Comparison of ENCODE assay signal across 11 cellular contexts in the genomic region with DNA sequence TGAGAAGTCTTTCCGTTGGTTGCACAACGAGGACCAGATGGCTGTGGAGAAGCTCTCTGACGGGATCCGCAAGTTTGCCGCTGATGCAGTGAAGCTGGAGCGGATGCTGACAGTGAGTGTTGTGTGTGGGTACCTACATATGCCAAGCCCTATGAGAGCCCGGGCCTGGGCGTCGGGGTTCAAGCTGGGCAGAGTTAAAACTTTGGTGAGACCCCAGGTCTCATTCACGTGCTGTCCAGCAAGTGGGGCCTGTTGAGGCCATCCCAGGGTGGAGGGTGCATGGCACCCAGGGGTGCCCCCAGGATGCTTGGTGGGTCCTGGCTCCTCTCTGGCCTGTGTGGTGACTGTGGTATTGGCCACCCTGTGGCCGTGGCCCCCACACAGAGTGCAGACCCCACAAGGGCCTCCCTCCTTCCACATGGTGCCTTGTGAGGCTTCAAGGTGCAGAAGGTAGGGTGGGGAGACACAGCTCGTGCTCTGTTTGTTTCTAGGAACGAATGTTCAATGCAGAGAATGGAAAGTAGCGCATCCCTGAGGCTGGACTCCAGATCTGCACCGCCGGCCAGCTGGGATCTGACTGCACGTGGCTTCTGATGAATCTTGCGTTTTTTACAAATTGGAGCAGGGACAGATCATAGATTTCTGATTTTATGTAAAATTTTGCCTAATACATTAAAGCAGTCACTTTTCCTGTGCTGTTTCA. TPM values are rescaled to one million over a fixed set of nuclear protein-coding genes. Genes with fewer than 3 reads are reported as not detected.
A peak's percentile ranks its signal among the peaks of the same experiment; 100 is the strongest.
DNase-seq lines count a peak whose midpoint lies in the region; ATAC-seq, FAIRE-seq and TF ChIP-seq lines count a peak whose summit lies in the region.
"Had no signal": no experiment of that assay in that cellular context is flagged by ENCODE, and none has a peak within 500 bp of the region (broad histone marks: within the 10 kb centered on the region; RNA-seq: fewer than 3 reads in every experiment).

No MANE protein-coding gene starts in this region.

- H3K4me3 Mint-ChIP-seq in MCF 10A (ENCODE audit: unreplicated experiment), result no peak overlapping the region
- no peak overlapping the region for H3K4me3 Mint-ChIP-seq in H9
- H3K4me3 Mint-ChIP-seq: activated CD8-positive, alpha-beta T cell treated with anti-CD3 and anti-CD28 coated beads for 36 hours; stimulated activated effector memory CD8-positive, alpha-beta T cell treated with anti-CD3 and anti-CD28 coated beads, Interleukin-12 subunit alpha, Interleukin-12 subunit beta, amount 100 ng/mL, for 72 hours had no signal

- H3K14ac ChIP-seq in H9 (ENCODE audit: insufficient read depth, low read length), result no peak overlapping the region

- WGBS in H9 (ENCODE audit: extremely low coverage, insufficient read length, low lambda C conversion rate), result no CpG with 5 or more reads among the region's 18 CpGs

- DNase-seq in GM12891 (ENCODE audit: insufficient read length, low spot score), result no peak
- DNase-seq in NCI-H2171 (lab: John Stamatoyannopoulos, UW), result peak; percentile 14
- no peak for DNase-seq in left ventricle myocardium superior
- no peak for DNase-seq in MCF 10A (ENCODE audit: unreplicated experiment)
- DNase-seq in H9, result no peak
- no peak for DNase-seq in NCI-H345 treated with DMSO at 0.1 percent for 48 hours (lab: John Stamatoyannopoulos, UW; ENCODE audit: unreplicated experiment)
- DNase-seq: foreskin melanocyte had no signal

- no peak overlapping the region for H4K91ac ChIP-seq in H9 (ENCODE audit: insufficient read length, low read depth, low read length)

- no peak overlapping the region for H4K5ac ChIP-seq in H9 (ENCODE audit: insufficient read length, low read depth, low read length)

- no peak overlapping the region for H3K27ac ChIP-seq in H9 (ENCODE audit: insufficient read length, low read depth, low read length)

- no peaks in the 10 kb centered on the region for H3K79me1 ChIP-seq in H9 (ENCODE audit: insufficient read depth, low read depth, low read length, poor library complexity, severe bottlenecking)

- H4K20me1 ChIP-seq in H9 (ENCODE audit: control insufficient read depth, insufficient read depth, insufficient read length), result no peaks in the 10 kb centered on the region

- H2BK12ac ChIP-seq in H9 (ENCODE audit: insufficient read length, low read depth, low read length), result no peak overlapping the region

- H3K9me3 ChIP-seq in H9 (ENCODE audit: control insufficient read depth, low read depth, low read length), result no peaks in the 10 kb centered on the region
- H3K9me3 ChIP-seq: BE2C had no signal

- no TSS peak for BruUV-seq in MCF 10A (replicated peaks; lab: Mats Ljungman, UMichigan)

- no peak overlapping the region for H3K56ac ChIP-seq in H9 (ENCODE audit: insufficient read length, low read depth, low read length)

- intact Hi-C loops in left ventricle myocardium superior (cut with micrococcal nuclease) (no loop called here), MCF 10A (cut with micrococcal nuclease) (loop anchor here (5.0 kb wide), 1 partner anchor 33 kb away; the partner anchor contains the start of gene SLC25A22)

- no peak overlapping the region for H2AFZ ChIP-seq in H9 (ENCODE audit: low read length)

- H4K8ac ChIP-seq in H9 (replicated peaks; ENCODE audit: insufficient read length, low read depth, low read length), result no peak overlapping the region

- no peak overlapping the region for H3K23ac ChIP-seq in H9 (ENCODE audit: insufficient read length, low read depth, low read length)

- ATAC-seq in left ventricle myocardium superior, result peak; percentile 10

- H2BK5ac ChIP-seq in H9 (ENCODE audit: insufficient read length, low read length), result no peak overlapping the region

- no peak overlapping the region for H3K4ac ChIP-seq in H9 (ENCODE audit: low read depth, low read length)

- H3K9ac ChIP-seq in H9 (ENCODE audit: extremely low read depth, insufficient read length, low read length), result no peak overlapping the region

- no peak for TF ChIP-seq CTCF in MCF 10A (IDR thresholded peaks at IDR 0.05; ENCODE audit: unreplicated experiment)
- TF ChIP-seq CTCF in H9 (conservative IDR thresholded peaks at IDR 0.05), result no peak

- no peak overlapping the region for H2BK20ac ChIP-seq in H9 (ENCODE audit: low read depth, low read length, poor library complexity, severe bottlenecking)

- H3K36me3 Mint-ChIP-seq in MCF 10A (ENCODE audit: insufficient read depth, unreplicated experiment) (peaks cover 95% of the 10 kb centered on the region), H9 (ENCODE audit: insufficient read depth in 1 of 3, low read depth in 3 of 3) (peaks cover 28 to 73% (median 57%) of the 10 kb centered on the region in 3 experiments; a peak in 6 of 7 replicates)

- H3K4me1 ChIP-seq in H9 (ENCODE audit: insufficient read depth, low read length), result no peaks in the 10 kb centered on the region
- H3K4me1 ChIP-seq: BE2C had no signal

- no peaks in the 10 kb centered on the region for H3K27me3 ChIP-seq in H9 (ENCODE audit: insufficient read depth, low read length)
- H3K27me3 ChIP-seq: BE2C had no signal

- H2BK15ac ChIP-seq in H9 (ENCODE audit: low read depth, low read length), result no peak overlapping the region

- no peaks in the 10 kb centered on the region for H3K79me2 ChIP-seq in H9 (ENCODE audit: insufficient read depth, low read length)

- no peak overlapping the region for H3K18ac ChIP-seq in H9 (ENCODE audit: insufficient read length, low read depth, low read length)

- CTCF ChIA-PET in MCF 10A (lab: Yijun Ruan, JAX), result interaction anchor here (0.6 to 1.9 kb wide), 6 partner anchors 13 to 184 kb away, joined by 3 to 7 read pairs (median 4); no protein-coding TSS in a partner anchor

- POLR2A ChIA-PET in MCF 10A (lab: Yijun Ruan, JAX), result interaction anchor here (1.0 to 7.7 kb wide), 8 partner anchors 9 to 68 kb away, joined by 3 to 125 read pairs (median 8); partner anchors contain the start of genes DEAF1, GATD1, PIDD1 and PNPLA2

- no peak overlapping the region for H3T11ph ChIP-seq in H9 (ENCODE audit: low read length)

- H3K23me2 ChIP-seq in H9 (ENCODE audit: insufficient read length, low read depth, low read length, poor library complexity, severe bottlenecking), result no peaks in the 10 kb centered on the region

- H2BK120ac ChIP-seq in H9 (ENCODE audit: low read depth, low read length, poor library complexity, severe bottlenecking), result no peak overlapping the region

- H3K4me2 ChIP-seq in H9 (ENCODE audit: insufficient read depth, insufficient read length, low read length), result no peak overlapping the region

- FAIRE-seq in GM12891 (lab: Jason Lieb, UNC), result no peak
- FAIRE-seq: urothelium cell line had no signal

- H3K27me3 Mint-ChIP-seq in MCF 10A (ENCODE audit: insufficient read depth, unreplicated experiment), result no peaks in the 10 kb centered on the region
- H3K27me3 Mint-ChIP-seq in H9 (ENCODE audit: low read depth), result no peaks in the 10 kb centered on the region
- H3K27me3 Mint-ChIP-seq: activated CD8-positive, alpha-beta T cell treated with anti-CD3 and anti-CD28 coated beads for 36 hours had no signal

- TF ChIP-seq POLR2A in GM12891 (IDR thresholded peaks at IDR 0.05; ENCODE audit: low read depth, low read length), result no peak

- H3K9me3 Mint-ChIP-seq in MCF 10A (ENCODE audit: unreplicated experiment) (no peaks in the 10 kb centered on the region), H9 (no peaks in the 10 kb centered on the region)
- H3K9me3 Mint-ChIP-seq: activated CD8-positive, alpha-beta T cell treated with anti-CD3 and anti-CD28 coated beads for 36 hours; stimulated activated effector memory CD8-positive, alpha-beta T cell treated with anti-CD3 and anti-CD28 coated beads, Interleukin-12 subunit alpha, Interleukin-12 subunit beta, amount 100 ng/mL, for 72 hours had no signal

- H2AK5ac ChIP-seq in H9 (ENCODE audit: insufficient read length, low read length), result no peak overlapping the region

- H3K4me1 Mint-ChIP-seq in MCF 10A (ENCODE audit: insufficient read depth, unreplicated experiment) (peaks cover 16% of the 10 kb centered on the region), H9 (peaks cover 11 to 15% of the 10 kb centered on the region in 2 experiments)

- no peak overlapping the region for H3K27ac Mint-ChIP-seq in MCF 10A (ENCODE audit: low read depth, unreplicated experiment)
- H3K27ac Mint-ChIP-seq in H9, result peak overlapping the region in 1 of 3 experiments; percentile 72; a peak in 1 of 7 replicates
- H3K27ac Mint-ChIP-seq: activated CD8-positive, alpha-beta T cell treated with anti-CD3 and anti-CD28 coated beads for 36 hours had no signal

TF ChIP-seq in GM12891, 5 proteins besides CTCF, POLR2A, EP300 and RAD21:
- TF ChIP-seq TAF1 (IDR thresholded peaks at IDR 0.05; ENCODE audit: low read depth, low read length) (no peak), POLR2AphosphoS5 (IDR thresholded peaks at IDR 0.05; ENCODE audit: low read depth, low read length) (peak; percentile 43; the same call in 1 of the 2 replicates)

RNA-seq across cellular contexts. Expression of gene GATD1, which starts 12.8 kb away (rescaled TPM):
- 22.8 TPM for polyA plus RNA-seq in GM12891 (2012; ENCODE audit: low read depth, missing spikeins)
- total RNA-seq in left ventricle myocardium superior (23.1 TPM), MCF 10A (2022) (54.6 and 67.7 TPM in 2 replicates), H9 (2021) (51.5 and 60.0 TPM in 2 replicates)

RNA-seq across cellular contexts. Expression of gene TALDO1, which starts 17.2 kb away (rescaled TPM):
- polyA plus RNA-seq in GM12891 (2012; ENCODE audit: low read depth, missing spikeins), result 131 TPM
- total RNA-seq in left ventricle myocardium superior (103 TPM), MCF 10A (2022) (93.8 and 137 TPM in 2 replicates), H9 (2021) (268 and 300 TPM in 2 replicates)

RNA-seq across cellular contexts. Expression of gene CEND1, which starts 25.4 kb away (rescaled TPM):
- 3.7 TPM for polyA plus RNA-seq in GM12891 (2012; ENCODE audit: low read depth, missing spikeins)
- total RNA-seq in left ventricle myocardium superior (not detected), MCF 10A (2022) (not detected in 2 replicates), H9 (2021) (0.81 and 0.86 TPM in 2 replicates)

RNA-seq across cellular contexts. Expression of gene SLC25A22, which starts 33.6 kb away (rescaled TPM):
- polyA plus RNA-seq in GM12891 (2012; ENCODE audit: low read depth, missing spikeins), result 8.2 TPM
- 3.5 TPM for total RNA-seq in left ventricle myocardium superior
- 34.0 and 36.5 TPM in 2 replicates for total RNA-seq in MCF 10A (2022)
- 51.9 and 54.6 TPM in 2 replicates for total RNA-seq in H9 (2021)

RNA-seq across cellular contexts. Expression of gene PIDD1, which starts 40.6 kb away (rescaled TPM):
- 22.4 TPM for polyA plus RNA-seq in GM12891 (2012; ENCODE audit: low read depth, missing spikeins)
- total RNA-seq in left ventricle myocardium superior, result 8.5 TPM
- 15.8 and 22.1 TPM in 2 replicates for total RNA-seq in MCF 10A (2022)
- total RNA-seq in H9 (2021), result 25.3 and 26.6 TPM in 2 replicates
